18 cellular contexts compared by ENCODE assay signal in genomic region chr4:118354913-118355312, GRCh38. TPM values are rescaled to one million over a fixed set of nuclear protein-coding genes. Genes with fewer than 3 reads are reported as not detected.
DNase-seq lines count a peak whose midpoint lies in the region; ATAC-seq and TF ChIP-seq lines count a peak whose summit lies in the region.
"Had no signal": no experiment of that assay in that cellular context is flagged by ENCODE, and none has a peak within 500 bp of the region (broad histone marks: within the 10 kb centered on the region; RNA-seq: fewer than 3 reads in every experiment).

No MANE protein-coding gene starts in this region.

- peaks cover 61% of the 10 kb centered on the region for H3K27me3 Mint-ChIP-seq in neural crest cell (ENCODE audit: low read depth)

- no peaks in the 10 kb centered on the region for H3K9me3 ChIP-seq in adipocyte (ENCODE audit: control insufficient read depth, low read length)
- H3K9me3 ChIP-seq: A549 had no signal

- TF ChIP-seq POLR2A in NB4 (IDR thresholded peaks at IDR 0.05; ENCODE audit: extremely low read depth, insufficient read length), result no peak

- H3K27me3 ChIP-seq in adipocyte (replicated peaks; ENCODE audit: control insufficient read depth, insufficient read depth, low read length), result peaks cover 14% of the 10 kb centered on the region

- TF ChIP-seq CTCF in NB4 (IDR thresholded peaks at IDR 0.05; ENCODE audit: low read depth, low read length), result no peak
- no peak for TF ChIP-seq CTCF in neural crest cell (conservative IDR thresholded peaks at IDR 0.05)

- H3K9me3 Mint-ChIP-seq in neural crest cell, result no peaks in the 10 kb centered on the region
- no peaks in the 10 kb centered on the region for H3K9me3 Mint-ChIP-seq in activated naive CD4-positive, alpha-beta T cell treated with anti-CD3 and anti-CD28 coated beads, Interleukin-2, amount 50 U/mL, for 72 hours
- H3K9me3 Mint-ChIP-seq: CD8-positive, alpha-beta T cell; H9; HFFc6 had no signal

- no peaks in the 10 kb centered on the region for H3K36me3 Mint-ChIP-seq in neural crest cell (ENCODE audit: low read depth)
- peaks cover 0 to 16% of the 10 kb centered on the region in 2 donors for H3K36me3 Mint-ChIP-seq in activated naive CD4-positive, alpha-beta T cell treated with anti-CD3 and anti-CD28 coated beads, Interleukin-2, amount 50 U/mL, for 72 hours
- H3K36me3 Mint-ChIP-seq: CD8-positive, alpha-beta T cell had no signal

- H3K4me3 Mint-ChIP-seq in neural crest cell, result peak overlapping the region; percentile 17
- H3K4me3 Mint-ChIP-seq: CD8-positive, alpha-beta T cell; H9; HFFc6 had no signal

- DNase-seq in NB4 (ENCODE audit: low read depth), result peak; percentile 19
- peak; percentile 27 for DNase-seq in adipocyte (ENCODE audit: low read depth)
- no peak for DNase-seq in neural crest cell (ENCODE audit: low read depth, low spot score)
- DNase-seq in NCI-H2171 treated with DMSO at 0.1 percent for 48 hours (lab: John Stamatoyannopoulos, UW), result no peak
- no peak for DNase-seq in stimulated activated CD4-positive, alpha-beta T cell treated with anti-CD3 and anti-CD28 coated beads, Interleukin-4, amount 100 ng/mL, for 24 hours
- no peak for DNase-seq in activated naive CD4-positive, alpha-beta T cell treated with anti-CD3 and anti-CD28 coated beads, Interleukin-2, amount 50 U/mL, for 72 hours (ENCODE audit: low spot score in 2 of 2)
- DNase-seq: CD8-positive, alpha-beta T cell; COR-L47; DMS153; DMS79 treated with DMSO at 0.1 percent for 48 hours; GF-D8; GOT3; H9; HFFc6 had no signal

- H3K4me3 ChIP-seq in NB4 (ENCODE audit: low read depth, low read length), result no peak overlapping the region
- H3K4me3 ChIP-seq in adipocyte (ENCODE audit: low read length), result no peak overlapping the region
- H3K4me3 ChIP-seq: A549 had no signal

- no peaks in the 10 kb centered on the region for H3K36me3 ChIP-seq in adipocyte (ENCODE audit: control insufficient read depth, insufficient read depth, low read length, severe bottlenecking)

- H3K4me1 Mint-ChIP-seq in neural crest cell, result peaks cover 14% of the 10 kb centered on the region

- H3K27ac Mint-ChIP-seq in neural crest cell (ENCODE audit: unreplicated experiment), result no peak overlapping the region
- no peak overlapping the region for H3K27ac Mint-ChIP-seq in activated naive CD4-positive, alpha-beta T cell treated with anti-CD3 and anti-CD28 coated beads, Interleukin-2, amount 50 U/mL, for 72 hours
- H3K27ac Mint-ChIP-seq: CD14-positive monocyte; CD8-positive, alpha-beta T cell; H9; HFFc6 had no signal

- no peak overlapping the region for H3K9ac ChIP-seq in adipocyte (ENCODE audit: low read length)

- no peak for ATAC-seq in GM21423 (IDR thresholded peaks at IDR 0.05; ENCODE audit: unreplicated experiment)
- ATAC-seq in activated naive CD4-positive, alpha-beta T cell treated with anti-CD3 and anti-CD28 coated beads, Interleukin-2, amount 50 U/mL, for 72 hours, result no peak
- ATAC-seq: A549; CD8-positive, alpha-beta T cell; HepG2 had no signal

- H3K4me1 ChIP-seq in adipocyte (ENCODE audit: control insufficient read depth, insufficient read depth, low read length), result peaks cover 9% of the 10 kb centered on the region
- H3K4me1 ChIP-seq: A549 had no signal

RNA-seq across cellular contexts. Expression of gene PRSS12, which starts 2.1 kb away (rescaled TPM):
- total RNA-seq in neural crest cell, result 1.1 and 1.7 TPM in 2 replicates
- under 1 TPM in 1 of 2 donors, not detected in 1; 0.30 TPM for total RNA-seq in activated naive CD4-positive, alpha-beta T cell treated with anti-CD3 and anti-CD28 coated beads, Interleukin-2, amount 50 U/mL, for 72 hours
- total RNA-seq: CD8-positive, alpha-beta T cell had no signal

Comparison
In these comparisons a context has a peak if more than half of its experiments do, and no peak if none do; other contexts are left out.
1. DNase-seq: peak in NB4 (single experiment) and adipocyte (single experiment); none in neural crest cell (single experiment), NCI-H2171 treated with DMSO at 0.1 percent for 48 hours (single experiment), stimulated activated CD4-positive, alpha-beta T cell treated with anti-CD3 and anti-CD28 coated beads, Interleukin-4, amount 100 ng/mL, for 24 hours (single experiment) and activated naive CD4-positive, alpha-beta T cell treated with anti-CD3 and anti-CD28 coated beads, Interleukin-2, amount 50 U/mL, for 72 hours (0 of 2).